In the genomic region with DNA sequence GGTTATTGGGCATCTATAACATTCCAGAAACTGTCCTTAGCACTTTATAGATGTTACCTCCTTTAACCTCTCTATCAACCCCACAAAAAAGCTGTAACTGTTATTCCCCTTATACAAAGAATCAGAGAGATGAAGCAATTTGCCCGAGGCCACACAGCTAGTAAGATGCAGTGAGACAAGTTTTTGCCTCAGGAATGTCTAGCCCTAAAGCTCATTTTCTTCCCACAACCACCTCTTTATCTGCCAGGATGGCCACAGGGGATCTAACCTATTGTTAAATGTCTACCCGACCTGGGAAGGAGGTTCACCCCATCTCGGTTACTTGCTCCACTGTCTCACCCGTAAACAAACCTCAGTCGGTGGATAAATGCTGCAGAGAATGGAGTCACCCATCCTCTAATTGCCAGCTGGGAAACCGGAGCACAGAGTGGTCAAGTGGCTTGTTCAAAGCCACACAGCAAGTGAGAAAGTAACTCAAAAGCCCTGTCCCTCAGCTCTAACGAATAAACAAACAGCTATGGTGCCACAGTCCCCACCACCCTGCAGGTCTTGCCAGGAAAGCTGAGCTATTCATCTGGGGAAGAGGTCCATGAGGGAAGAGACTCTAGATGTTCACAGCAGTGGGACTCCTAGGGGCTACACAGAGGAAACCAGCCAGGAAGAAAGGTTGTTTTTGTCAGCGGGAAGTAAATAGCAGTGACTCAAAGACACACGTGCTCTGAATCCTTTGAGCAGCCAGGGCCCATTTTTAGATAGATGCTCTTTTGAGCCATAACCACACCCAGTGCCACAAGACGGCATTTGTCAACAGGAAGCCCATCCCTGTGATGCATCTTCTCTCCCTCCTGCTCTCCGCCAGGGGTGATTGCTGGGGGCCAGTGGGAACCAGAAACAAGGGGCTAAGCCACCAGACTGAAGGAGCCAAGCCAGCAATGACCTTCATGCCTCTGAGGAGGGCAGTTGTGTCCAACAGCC, we compare ENCODE assay signal across 16 cellular contexts. TPM values are rescaled to one million over a fixed set of nuclear protein-coding genes. Genes with fewer than 3 reads are reported as not detected.
DNase-seq lines count a peak whose midpoint lies in the region; ATAC-seq and TF ChIP-seq lines count a peak whose summit lies in the region.
"Had no signal": no experiment of that assay in that cellular context is flagged by ENCODE, and none has a peak within 500 bp of the region (broad histone marks: within the 10 kb centered on the region; RNA-seq: fewer than 3 reads in every experiment).

No MANE protein-coding gene starts in this region.

- H3K27ac ChIP-seq in CD4-positive, alpha-beta memory T cell (ENCODE audit: low read depth, low read length) = no peak overlapping the region
- H3K27ac ChIP-seq in HEK293 (ENCODE audit: extremely low read depth, low read depth, low read length) = no peak overlapping the region
- H3K27ac ChIP-seq: ascending aorta had no signal

- peak in 3 of 4 experiments; percentile 41 to 71 (median 45) for ATAC-seq in T-cell (replicated peaks in 1 of 4)
- ATAC-seq in HG03196 (IDR thresholded peaks at IDR 0.05; ENCODE audit: unreplicated experiment) = no peak
- ATAC-seq in activated T-cell treated with anti-CD3 and anti-CD28 coated beads, Interleukin-2, amount 50 U/mL, for 4 hours = no peak
- no peak for ATAC-seq in stimulated activated memory B cell treated with anti-CD40 and anti-IgM and Interleukin-4, amounts not matched to agents 10 μg/mL and 1 μg/mL and 100 μg/mL, for 72 hours
- no peak for ATAC-seq in HG03045 (IDR thresholded peaks at IDR 0.05; ENCODE audit: unreplicated experiment)
- ATAC-seq: CD8-positive, alpha-beta T cell; natural killer cell had no signal

- TF ChIP-seq CTCF in HEK293 (tag by site-specific recombination; IDR thresholded peaks at IDR 0.05) = no peak

- CTCF ChIA-PET in CD4-positive, alpha-beta memory T cell (lab: Charles Lee; ENCODE audit: partially characterized antibody) = interaction anchor here (1.0 to 1.1 kb wide), 3 partner anchors 18 to 67 kb away, joined by 3 to 5 read pairs (median 4); no protein-coding TSS in a partner anchor
- CTCF ChIA-PET in HEK293 (lab: Yijun Ruan, JAX) (interaction anchor here (0.7 to 2.5 kb wide), 5 partner anchors 16 to 395 kb away, joined by 3 to 18 read pairs (median 5); no protein-coding TSS in a partner anchor), T-cell (lab: Charles Lee) (no interaction called here)

- POLR2A ChIA-PET in CD4-positive, alpha-beta memory T cell (lab: Charles Lee; ENCODE audit: partially characterized antibody) = no interaction called here
- POLR2A ChIA-PET in HEK293 (lab: Yijun Ruan, JAX) = no interaction called here
- POLR2A ChIA-PET in T-cell (lab: Charles Lee) = no interaction called here

- no peaks in the 10 kb centered on the region for H3K9me3 ChIP-seq in CD4-positive, alpha-beta memory T cell (ENCODE audit: control insufficient read depth in 1 of 2, low read length in 2 of 2)
- no peaks in the 10 kb centered on the region for H3K9me3 ChIP-seq in HEK293 (ENCODE audit: control insufficient read depth, insufficient read depth, low read depth, low read length)
- H3K9me3 ChIP-seq: ascending aorta had no signal

- H3K27me3 Mint-ChIP-seq in CD4-positive, alpha-beta memory T cell = peaks cover 7 to 8% of the 10 kb centered on the region in 2 donors
- peaks cover 4 to 14% of the 10 kb centered on the region in 2 donors for H3K27me3 Mint-ChIP-seq in T-cell
- H3K27me3 Mint-ChIP-seq in activated T-cell treated with anti-CD3 and anti-CD28 coated beads, Interleukin-2, amount 50 U/mL, for 4 hours (ENCODE audit: low read depth) = peaks cover 10% of the 10 kb centered on the region
- peaks cover 32% of the 10 kb centered on the region for H3K27me3 Mint-ChIP-seq in stimulated activated memory B cell treated with anti-CD40 and anti-IgM and Interleukin-4, amounts not matched to agents 10 μg/mL and 1 μg/mL and 100 μg/mL, for 72 hours

- peaks cover 0 to 5% (median under 1%) of the 10 kb centered on the region in 8 donors for H3K9me3 Mint-ChIP-seq in CD4-positive, alpha-beta memory T cell
- H3K9me3 Mint-ChIP-seq in T-cell = peaks cover 0 to 6% (median 0%) of the 10 kb centered on the region in 3 donors
- H3K9me3 Mint-ChIP-seq in activated T-cell treated with anti-CD3 and anti-CD28 coated beads, Interleukin-2, amount 50 U/mL, for 4 hours = no peaks in the 10 kb centered on the region
- H3K9me3 Mint-ChIP-seq in stimulated activated memory B cell treated with anti-CD40 and anti-IgM and Interleukin-4, amounts not matched to agents 10 μg/mL and 1 μg/mL and 100 μg/mL, for 72 hours = peaks cover 6% of the 10 kb centered on the region
- H3K9me3 Mint-ChIP-seq: CD8-positive, alpha-beta T cell had no signal

- intact Hi-C loops in CD4-positive, alpha-beta memory T cell (cut with micrococcal nuclease) = no loop called here

- peaks cover 10% of the 10 kb centered on the region for H3K4me1 ChIP-seq in CD4-positive, alpha-beta memory T cell (ENCODE audit: insufficient read depth, low read length)
- no peaks in the 10 kb centered on the region for H3K4me1 ChIP-seq in HEK293 (ENCODE audit: control insufficient read depth, insufficient read depth, low read length)

- H3K4me3 Mint-ChIP-seq in CD4-positive, alpha-beta memory T cell = peak overlapping the region in 1 of 8 donors; percentile 66
- H3K4me3 Mint-ChIP-seq in T-cell = no peak overlapping the region
- H3K4me3 Mint-ChIP-seq in activated T-cell treated with anti-CD3 and anti-CD28 coated beads, Interleukin-2, amount 50 U/mL, for 4 hours = no peak overlapping the region
- H3K4me3 Mint-ChIP-seq in stimulated activated memory B cell treated with anti-CD40 and anti-IgM and Interleukin-4, amounts not matched to agents 10 μg/mL and 1 μg/mL and 100 μg/mL, for 72 hours = no peak overlapping the region
- H3K4me3 Mint-ChIP-seq: activated T-helper 1 cell treated with anti-CD3 and anti-CD28 coated beads, Interleukin-12 subunit alpha, Interleukin-12 subunit beta, Interleukin-2, Interleukin-4 antibody, amounts not matched to agents 30 ng/mL and 10 ng/mL and 1 ng/mL, durations not matched to agents 14 hours and 24 hours and 36 hours; CD8-positive, alpha-beta T cell; natural killer cell had no signal

- H3K36me3 Mint-ChIP-seq in CD4-positive, alpha-beta memory T cell = no peaks in the 10 kb centered on the region
- no peaks in the 10 kb centered on the region for H3K36me3 Mint-ChIP-seq in T-cell
- H3K36me3 Mint-ChIP-seq in activated T-cell treated with anti-CD3 and anti-CD28 coated beads, Interleukin-2, amount 50 U/mL, for 4 hours (ENCODE audit: insufficient read depth) = no peaks in the 10 kb centered on the region
- no peaks in the 10 kb centered on the region for H3K36me3 Mint-ChIP-seq in stimulated activated memory B cell treated with anti-CD40 and anti-IgM and Interleukin-4, amounts not matched to agents 10 μg/mL and 1 μg/mL and 100 μg/mL, for 72 hours
- H3K36me3 Mint-ChIP-seq: CD8-positive, alpha-beta T cell; natural killer cell had no signal

- H3K27me3 ChIP-seq in CD4-positive, alpha-beta memory T cell (ENCODE audit: insufficient read depth, low read length) = no peaks in the 10 kb centered on the region
- H3K27me3 ChIP-seq: ascending aorta had no signal

- DNase-seq in CD4-positive, alpha-beta memory T cell = peak in 3 of 5 donors; percentile 3 to 10 (median 8)
- DNase-seq in T-cell (no peak), iris pigment epithelial cell (ENCODE audit: low read depth) (peak; percentile 24)
- DNase-seq in activated T-cell treated with anti-CD3 and anti-CD28 coated beads, Interleukin-2, amount 50 U/mL, for 4 hours = no peak
- DNase-seq: natural killer cell; NCI-H1105; NCI-H345; stimulated activated CD4-positive, alpha-beta T cell treated with anti-CD3 and anti-CD28 coated beads, Interleukin-2, amount 100 ng/mL, for 24 hours; stimulated activated CD8-positive, alpha-beta memory T cell treated with anti-CD3 and anti-CD28 coated beads, Interleukin-4, amount 100 ng/mL, for 48 hours had no signal

- H3K4me1 Mint-ChIP-seq in CD4-positive, alpha-beta memory T cell = peaks cover 10 to 14% (median 12%) of the 10 kb centered on the region in 4 donors
- peaks cover 9 to 14% (median 11%) of the 10 kb centered on the region in 3 donors for H3K4me1 Mint-ChIP-seq in T-cell
- peaks cover 9% of the 10 kb centered on the region for H3K4me1 Mint-ChIP-seq in activated T-cell treated with anti-CD3 and anti-CD28 coated beads, Interleukin-2, amount 50 U/mL, for 4 hours (ENCODE audit: low read depth)
- peaks cover 10% of the 10 kb centered on the region for H3K4me1 Mint-ChIP-seq in stimulated activated memory B cell treated with anti-CD40 and anti-IgM and Interleukin-4, amounts not matched to agents 10 μg/mL and 1 μg/mL and 100 μg/mL, for 72 hours

- peak overlapping the region in 5 of 7 donors; percentile 14 to 80 (median 51) for H3K27ac Mint-ChIP-seq in CD4-positive, alpha-beta memory T cell
- peak overlapping the region; percentile 30 to 58 for H3K27ac Mint-ChIP-seq in T-cell
- no peak overlapping the region for H3K27ac Mint-ChIP-seq in stimulated activated memory B cell treated with anti-CD40 and anti-IgM and Interleukin-4, amounts not matched to agents 10 μg/mL and 1 μg/mL and 100 μg/mL, for 72 hours
- H3K27ac Mint-ChIP-seq: activated T-helper 1 cell treated with anti-CD3 and anti-CD28 coated beads, Interleukin-12 subunit alpha, Interleukin-12 subunit beta, Interleukin-2, Interleukin-4 antibody, amounts not matched to agents 30 ng/mL and 10 ng/mL and 1 ng/mL, durations not matched to agents 14 hours and 24 hours and 36 hours; CD8-positive, alpha-beta T cell; natural killer cell had no signal

- no peaks in the 10 kb centered on the region for H3K36me3 ChIP-seq in CD4-positive, alpha-beta memory T cell (ENCODE audit: insufficient read depth, low read length)
- H3K36me3 ChIP-seq in HEK293 (ENCODE audit: control insufficient read depth in 2 of 2, insufficient read depth in 1 of 2, low read length in 2 of 2) = no peaks in the 10 kb centered on the region
- H3K36me3 ChIP-seq: ascending aorta had no signal

- H3K4me3 ChIP-seq in CD4-positive, alpha-beta memory T cell (ENCODE audit: low read length in 2 of 2) = no peak overlapping the region
- no peak overlapping the region for H3K4me3 ChIP-seq in HEK293 (ENCODE audit: low read depth, low read length)
- H3K4me3 ChIP-seq: ascending aorta had no signal

TF ChIP-seq in HEK293, 187 proteins besides CTCF, POLR2A, EP300 and RAD21 (continues in another document):
- TF ChIP-seq PRDM1 (tag by site-specific recombination; IDR thresholded peaks at IDR 0.05) (no peak), ZIC2 (tag by site-specific recombination; IDR thresholded peaks at IDR 0.05) (peak; percentile 69), BCL11A (tag by site-specific recombination; IDR thresholded peaks at IDR 0.05; ENCODE audit: low read depth) (no peak), ZNF596 (tag by site-specific recombination; IDR thresholded peaks at IDR 0.05) (no peak), WT1 (tag by site-specific recombination; IDR thresholded peaks at IDR 0.05) (no peak)

RNA-seq across cellular contexts. Expression of gene TCP11, which starts 32.2 kb away (rescaled TPM):
- not detected for total RNA-seq in CD4-positive, alpha-beta memory T cell
- polyA plus RNA-seq in CD4-positive, alpha-beta memory T cell = not detected
- not detected for total RNA-seq in T-cell
- total RNA-seq in activated T-cell treated with anti-CD3 and anti-CD28 coated beads, Interleukin-2, amount 50 U/mL, for 4 hours = not detected
- total RNA-seq: activated T-helper 1 cell treated with anti-CD3 and anti-CD28 coated beads, Interleukin-12 subunit alpha, Interleukin-12 subunit beta, Interleukin-2, Interleukin-4 antibody, amounts not matched to agents 30 ng/mL and 10 ng/mL and 1 ng/mL, durations not matched to agents 14 hours and 24 hours and 36 hours; CD8-positive, alpha-beta T cell; natural killer cell had no signal

RNA-seq across cellular contexts. Expression of gene SCUBE3, which starts 40.4 kb away (rescaled TPM):
- not detected for total RNA-seq in CD4-positive, alpha-beta memory T cell
- under 1 TPM; 0.03 to 0.08 TPM for polyA plus RNA-seq in CD4-positive, alpha-beta memory T cell
- total RNA-seq in T-cell = under 1 TPM in 4 of 5 donors, not detected in 1; 0.03 to 0.14 (median 0.08) TPM
- total RNA-seq in activated T-cell treated with anti-CD3 and anti-CD28 coated beads, Interleukin-2, amount 50 U/mL, for 4 hours = under 1 TPM in 1 of 3 donors, not detected in 2; 0.03 TPM
- total RNA-seq: activated T-helper 1 cell treated with anti-CD3 and anti-CD28 coated beads, Interleukin-12 subunit alpha, Interleukin-12 subunit beta, Interleukin-2, Interleukin-4 antibody, amounts not matched to agents 30 ng/mL and 10 ng/mL and 1 ng/mL, durations not matched to agents 14 hours and 24 hours and 36 hours; CD8-positive, alpha-beta T cell had no signal

Comparison
In these comparisons a context has a peak if more than half of its experiments do, and no peak if none do; other contexts are left out.
1. DNase-seq: peak in CD4-positive, alpha-beta memory T cell (3 of 5) and iris pigment epithelial cell (single experiment); none in T-cell (0 of 34) and activated T-cell treated with anti-CD3 and anti-CD28 coated beads, Interleukin-2, amount 50 U/mL, for 4 hours (single experiment).
2. ATAC-seq: peak in T-cell (3 of 4); none in HG03196 (single experiment), activated T-cell treated with anti-CD3 and anti-CD28 coated beads, Interleukin-2, amount 50 U/mL, for 4 hours (0 of 2), stimulated activated memory B cell treated with anti-CD40 and anti-IgM and Interleukin-4, amounts not matched to agents 10 μg/mL and 1 μg/mL and 100 μg/mL, for 72 hours (single experiment) and HG03045 (single experiment).
3. CTCF ChIA-PET loops: an anchor here in CD4-positive, alpha-beta memory T cell (1.0 to 1.1 kb wide) and HEK293 (0.7 to 2.5 kb wide); none called in T-cell.